In the genomic region with DNA sequence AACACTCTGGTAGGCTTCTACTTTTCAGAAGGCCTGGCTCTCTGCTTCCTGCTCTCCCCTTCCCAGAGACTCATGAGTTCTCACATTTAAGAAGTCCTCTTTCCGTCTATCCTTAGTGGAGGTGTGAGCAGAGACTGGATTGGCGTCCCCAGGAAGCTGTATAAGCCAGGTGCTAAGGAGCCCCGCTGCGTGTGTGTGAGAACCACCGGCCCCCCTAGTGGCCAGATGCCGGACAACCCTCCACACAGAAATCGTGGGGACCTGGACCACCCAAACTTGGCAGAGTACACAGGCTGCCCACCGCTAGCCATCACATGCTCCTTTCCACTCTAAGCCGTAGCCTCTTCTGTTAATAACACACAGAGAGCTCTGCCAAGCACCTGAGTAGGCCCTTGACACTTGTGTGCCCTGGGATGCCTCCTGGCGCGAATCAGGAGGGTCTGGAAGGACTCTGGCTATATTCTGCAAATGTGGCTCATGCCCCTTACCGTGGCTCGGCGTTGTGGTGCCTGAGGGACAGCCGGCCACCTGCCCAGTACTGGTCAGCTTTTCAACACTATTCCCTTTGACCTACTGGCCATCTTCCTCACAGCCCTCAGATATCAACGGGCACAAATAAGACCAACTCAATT, we compare ENCODE assay signal across 16 cellular contexts. TPM values are rescaled to one million over a fixed set of nuclear protein-coding genes. Genes with fewer than 3 reads are reported as not detected.
DNase-seq lines count a peak whose midpoint lies in the region; ATAC-seq, FAIRE-seq and TF ChIP-seq lines count a peak whose summit lies in the region.
"Had no signal": no experiment of that assay in that cellular context is flagged by ENCODE, and none has a peak within 500 bp of the region (broad histone marks: within the 10 kb centered on the region; RNA-seq: fewer than 3 reads in every experiment).

No MANE protein-coding gene starts in this region.

- H3K4me3 ChIP-seq in endothelial cell of umbilical vein (replicated peaks in 1 of 3; ENCODE audit: insufficient read depth in 1 of 3, low read depth in 1 of 3, low read length in 3 of 3) = no peak overlapping the region
- H3K4me3 ChIP-seq: testis had no signal

- no peaks in the 10 kb centered on the region for H3K79me2 ChIP-seq in endothelial cell of umbilical vein (ENCODE audit: control insufficient read depth, insufficient read depth, low read length)

- no peak overlapping the region for H3K4me2 ChIP-seq in endothelial cell of umbilical vein (ENCODE audit: insufficient read depth, low read length)

- dilution Hi-C loops in endothelial cell of umbilical vein (cut with MboI; ENCODE audit: extremely low pct_ligation_motif_present, low sequenced_read_pairs) = no loop called here

- peaks cover 22% of the 10 kb centered on the region for H3K4me1 Mint-ChIP-seq in activated CD4-positive, alpha-beta memory T cell treated with anti-CD3 and anti-CD28 coated beads, Interleukin-2, amount 10 ng/mL, durations not matched to agents 7 days and 5 days
- H3K4me1 Mint-ChIP-seq in activated CD4-positive, alpha-beta memory T cell treated with anti-CD3 and anti-CD28 coated beads for 36 hours (ENCODE audit: low read depth) = peaks cover 7% of the 10 kb centered on the region
- peaks cover 8% of the 10 kb centered on the region for H3K4me1 Mint-ChIP-seq in stimulated activated effector memory CD8-positive, alpha-beta T cell treated with anti-CD3 and anti-CD28 coated beads, Interleukin-12 subunit alpha, Interleukin-12 subunit beta, amount 100 ng/mL, for 72 hours
- H3K4me1 Mint-ChIP-seq in T-cell = peaks cover 0 to 13% (median 8%) of the 10 kb centered on the region in 3 donors
- H3K4me1 Mint-ChIP-seq: activated B cell treated with CpG ODN at 0.5 μM for 24 hours had no signal

- TF ChIP-seq CTCF in endothelial cell of umbilical vein (IDR thresholded peaks at IDR 0.05; ENCODE audit: extremely low read depth in 1 of 2, insufficient read depth in 1 of 2, low read depth in 1 of 2, low read length in 2 of 2) = peak; percentile 9 to 21

- no peak overlapping the region for H3K27ac ChIP-seq in endothelial cell of umbilical vein (ENCODE audit: insufficient read depth, low read depth, low read length)
- H3K27ac ChIP-seq: testis had no signal

- H3K27me3 Mint-ChIP-seq in activated CD4-positive, alpha-beta memory T cell treated with anti-CD3 and anti-CD28 coated beads, Interleukin-2, amount 10 ng/mL, durations not matched to agents 7 days and 5 days = no peaks in the 10 kb centered on the region
- no peaks in the 10 kb centered on the region for H3K27me3 Mint-ChIP-seq in activated CD4-positive, alpha-beta memory T cell treated with anti-CD3 and anti-CD28 coated beads for 36 hours
- H3K27me3 Mint-ChIP-seq in T-cell = no peaks in the 10 kb centered on the region
- H3K27me3 Mint-ChIP-seq: activated B cell treated with CpG ODN at 0.5 μM for 24 hours had no signal

- no peak for TF ChIP-seq POLR2A in endothelial cell of umbilical vein (IDR thresholded peaks at IDR 0.05; ENCODE audit: low read depth, low read length)

- H2AFZ ChIP-seq in endothelial cell of umbilical vein (ENCODE audit: low read depth, low read length) = no peak overlapping the region

- H3K9me3 ChIP-seq in endothelial cell of umbilical vein (replicated peaks; ENCODE audit: control insufficient read depth, insufficient read depth, low read length) = no peaks in the 10 kb centered on the region
- H3K9me3 ChIP-seq: testis had no signal

- no peaks in the 10 kb centered on the region for H3K9me1 ChIP-seq in endothelial cell of umbilical vein (replicated peaks; ENCODE audit: control insufficient read depth, extremely low read depth, insufficient read depth, low read length)

- intact Hi-C loops in activated CD4-positive, alpha-beta memory T cell treated with anti-CD3 and anti-CD28 coated beads for 36 hours (cut with micrococcal nuclease) = no loop called here
- intact Hi-C loops in endothelial cell of umbilical vein (cut with micrococcal nuclease) = no loop called here

- ATAC-seq in stimulated activated effector memory CD8-positive, alpha-beta T cell treated with anti-CD3 and anti-CD28 coated beads, Interleukin-12 subunit alpha, Interleukin-12 subunit beta, amount 100 ng/mL, for 72 hours = peak; percentile 8
- ATAC-seq in T-cell (replicated peaks in 1 of 4) = no peak
- ATAC-seq: left lobe of liver had no signal

- H3K36me3 Mint-ChIP-seq in activated CD4-positive, alpha-beta memory T cell treated with anti-CD3 and anti-CD28 coated beads, Interleukin-2, amount 10 ng/mL, durations not matched to agents 7 days and 5 days (ENCODE audit: low read depth) = peaks cover 7% of the 10 kb centered on the region
- H3K36me3 Mint-ChIP-seq in activated CD4-positive, alpha-beta memory T cell treated with anti-CD3 and anti-CD28 coated beads for 36 hours = no peaks in the 10 kb centered on the region
- peaks cover 22% of the 10 kb centered on the region for H3K36me3 Mint-ChIP-seq in stimulated activated effector memory CD8-positive, alpha-beta T cell treated with anti-CD3 and anti-CD28 coated beads, Interleukin-12 subunit alpha, Interleukin-12 subunit beta, amount 100 ng/mL, for 72 hours
- H3K36me3 Mint-ChIP-seq in T-cell = peaks cover 32% of the 10 kb centered on the region
- H3K36me3 Mint-ChIP-seq: activated naive CD4-positive, alpha-beta T cell treated with anti-CD3 and anti-CD28 coated beads, Interleukin-2, amount 50 U/mL, for 72 hours had no signal

- peak overlapping the region; percentile 87 for H3K27ac Mint-ChIP-seq in activated CD4-positive, alpha-beta memory T cell treated with anti-CD3 and anti-CD28 coated beads, Interleukin-2, amount 10 ng/mL, durations not matched to agents 7 days and 5 days
- no peak overlapping the region for H3K27ac Mint-ChIP-seq in activated CD4-positive, alpha-beta memory T cell treated with anti-CD3 and anti-CD28 coated beads for 36 hours
- H3K27ac Mint-ChIP-seq in stimulated activated effector memory CD8-positive, alpha-beta T cell treated with anti-CD3 and anti-CD28 coated beads, Interleukin-12 subunit alpha, Interleukin-12 subunit beta, amount 100 ng/mL, for 72 hours = no peak overlapping the region
- no peak overlapping the region for H3K27ac Mint-ChIP-seq in T-cell
- H3K27ac Mint-ChIP-seq: activated B cell treated with CpG ODN at 0.5 μM for 24 hours had no signal

- DNase-seq in activated CD4-positive, alpha-beta memory T cell treated with anti-CD3 and anti-CD28 coated beads, Interleukin-2, amount 10 ng/mL, durations not matched to agents 7 days and 5 days = no peak
- no peak for DNase-seq in activated CD4-positive, alpha-beta memory T cell treated with anti-CD3 and anti-CD28 coated beads for 36 hours
- DNase-seq in NAMALWA (ENCODE audit: low spot score) (peak; percentile 21), endothelial cell of umbilical vein (ENCODE audit: low read depth, low spot score) (no peak), AG20443 (ENCODE audit: low spot score) (no peak), T-cell (no peak)
- DNase-seq in stimulated activated effector memory CD8-positive, alpha-beta T cell treated with anti-CD3 and anti-CD28 coated beads, Interleukin-12 subunit alpha, Interleukin-12 subunit beta, amount 100 ng/mL, for 72 hours (ENCODE audit: low spot score in 2 of 2) = no peak
- DNase-seq in activated effector memory CD4-positive, alpha-beta T cell treated with anti-CD3 and anti-CD28 coated beads, Interleukin-2, amount 50 U/mL, for 16 hours = no peak
- DNase-seq: ACHN, activated B cell treated with CpG ODN at 0.5 μM for 24 hours, Kasumi-1, NCI-H2081 treated with DMSO at 0.1 percent for 48 hours, testis had no signal

- no peaks in the 10 kb centered on the region for H4K20me1 ChIP-seq in endothelial cell of umbilical vein (replicated peaks; ENCODE audit: control insufficient read depth, extremely low read depth, insufficient read depth, low read length)

- H3K4me3 Mint-ChIP-seq in activated CD4-positive, alpha-beta memory T cell treated with anti-CD3 and anti-CD28 coated beads, Interleukin-2, amount 10 ng/mL, durations not matched to agents 7 days and 5 days = no peak overlapping the region
- no peak overlapping the region for H3K4me3 Mint-ChIP-seq in activated CD4-positive, alpha-beta memory T cell treated with anti-CD3 and anti-CD28 coated beads for 36 hours
- no peak overlapping the region for H3K4me3 Mint-ChIP-seq in stimulated activated effector memory CD8-positive, alpha-beta T cell treated with anti-CD3 and anti-CD28 coated beads, Interleukin-12 subunit alpha, Interleukin-12 subunit beta, amount 100 ng/mL, for 72 hours
- H3K4me3 Mint-ChIP-seq in T-cell = no peak overlapping the region
- H3K4me3 Mint-ChIP-seq: activated B cell treated with CpG ODN at 0.5 μM for 24 hours had no signal

- H3K27me3 ChIP-seq in endothelial cell of umbilical vein (ENCODE audit: control insufficient read depth in 2 of 2, insufficient read depth in 2 of 2, low read length in 2 of 2) = no peaks in the 10 kb centered on the region
- H3K27me3 ChIP-seq: testis had no signal

- CTCF ChIA-PET in activated CD4-positive, alpha-beta memory T cell treated with anti-CD3 and anti-CD28 coated beads, Interleukin-2, amount 10 ng/mL, durations not matched to agents 7 days and 5 days (lab: Charles Lee) = interaction anchor here (0.8 to 4.3 kb wide), 2 partner anchors 14 to 101 kb away, joined by 3 to 20 read pairs; partner anchors contain the start of genes CYB5D2 and ZZEF1
- CTCF ChIA-PET in activated CD4-positive, alpha-beta memory T cell treated with anti-CD3 and anti-CD28 coated beads for 36 hours (lab: Charles Lee) = interaction anchor here (0.7 to 2.7 kb wide), 3 partner anchors 9 to 24 kb away, joined by 3 to 8 read pairs (median 3); no protein-coding TSS in a partner anchor
- CTCF ChIA-PET in endothelial cell of umbilical vein (lab: Charles Lee) (interaction anchor here (1.2 to 1.8 kb wide), 2 partner anchors 8 to 14 kb away, joined by 4 to 6 read pairs; partner anchors contain the start of genes CYB5D2 and ZZEF1), T-cell (lab: Charles Lee) (no interaction called here)

- no peaks in the 10 kb centered on the region for H3K36me3 ChIP-seq in endothelial cell of umbilical vein (ENCODE audit: control insufficient read depth in 2 of 2, extremely low read depth in 1 of 2, insufficient read depth in 2 of 2, low read length in 2 of 2)

- H3K4me1 ChIP-seq in endothelial cell of umbilical vein (ENCODE audit: control insufficient read depth, extremely low read depth, insufficient read depth, low read length) = peaks cover 4% of the 10 kb centered on the region

- POLR2A ChIA-PET in activated CD4-positive, alpha-beta memory T cell treated with anti-CD3 and anti-CD28 coated beads, Interleukin-2, amount 10 ng/mL, durations not matched to agents 7 days and 5 days (lab: Charles Lee) = interaction anchor here (1.0 to 12.7 kb wide), 5 partner anchors 10 to 311 kb away, joined by 3 to 178 read pairs (median 5); partner anchors contain the start of genes CYB5D2, NCBP3 and ZZEF1
- POLR2A ChIA-PET in activated CD4-positive, alpha-beta memory T cell treated with anti-CD3 and anti-CD28 coated beads for 36 hours (lab: Charles Lee) = interaction anchor here (3.9 kb wide), 1 partner anchor 13 kb away, joined by 24 read pairs; the partner anchor contains the start of genes CYB5D2 and ZZEF1
- POLR2A ChIA-PET in endothelial cell of umbilical vein (lab: Charles Lee) (interaction anchor here (1.8 kb wide), 1 partner anchor 14 kb away, joined by 4 read pairs; the partner anchor contains the start of genes CYB5D2 and ZZEF1), T-cell (lab: Charles Lee) (interaction anchor here in 1 of 2 donors (0.6 kb wide), 1 partner anchor 929 kb away, joined by 3 read pairs; no protein-coding TSS in a partner anchor)

- no peaks in the 10 kb centered on the region for H3K9me3 Mint-ChIP-seq in activated CD4-positive, alpha-beta memory T cell treated with anti-CD3 and anti-CD28 coated beads, Interleukin-2, amount 10 ng/mL, durations not matched to agents 7 days and 5 days
- H3K9me3 Mint-ChIP-seq in activated CD4-positive, alpha-beta memory T cell treated with anti-CD3 and anti-CD28 coated beads for 36 hours = no peaks in the 10 kb centered on the region
- no peaks in the 10 kb centered on the region for H3K9me3 Mint-ChIP-seq in stimulated activated effector memory CD8-positive, alpha-beta T cell treated with anti-CD3 and anti-CD28 coated beads, Interleukin-12 subunit alpha, Interleukin-12 subunit beta, amount 100 ng/mL, for 72 hours
- H3K9me3 Mint-ChIP-seq in T-cell = no peaks in the 10 kb centered on the region
- H3K9me3 Mint-ChIP-seq: activated B cell treated with CpG ODN at 0.5 μM for 24 hours; activated naive CD4-positive, alpha-beta T cell treated with anti-CD3 and anti-CD28 coated beads, Interleukin-2, amount 50 U/mL, for 72 hours had no signal

- no TSS peak for BruUV-seq in endothelial cell of umbilical vein (replicated peaks; lab: Mats Ljungman, UMichigan)

- H3K9ac ChIP-seq in endothelial cell of umbilical vein (replicated peaks; ENCODE audit: extremely low read depth, insufficient read depth, low read length) = no peak overlapping the region

- no peak for FAIRE-seq in endothelial cell of umbilical vein (lab: Jason Lieb, UNC)
- FAIRE-seq: GM12892 had no signal

RNA-seq across cellular contexts. Expression of gene CYB5D2, which starts 13.9 kb away (rescaled TPM):
- 1 to 10 TPM; 7.9 to 8.6 TPM for total RNA-seq in activated CD4-positive, alpha-beta memory T cell treated with anti-CD3 and anti-CD28 coated beads, Interleukin-2, amount 10 ng/mL, durations not matched to agents 7 days and 5 days
- 1 to 10 TPM; 6.5 to 7.1 TPM for total RNA-seq in activated CD4-positive, alpha-beta memory T cell treated with anti-CD3 and anti-CD28 coated beads for 36 hours
- total RNA-seq in endothelial cell of umbilical vein (12.6 and 13.3 TPM in 2 replicates), T-cell (10 to 100 TPM in 3 of 5 donors, 1 to 10 TPM in 2; 6.8 to 16.3 (median 10.1) TPM)
- polyA plus RNA-seq in endothelial cell of umbilical vein = 28.4 and 30.2 TPM in 2 replicates
- polyA plus RNA-seq in endothelial cell of umbilical vein (2011; cell fraction: cytosol; rRNA removed) = 19.5 and 26.0 TPM in 2 replicates
- polyA plus RNA-seq in endothelial cell of umbilical vein (2011; cell fraction: nucleus; rRNA removed) = 12.9 and 13.6 TPM in 2 replicates
- 15.4 and 21.3 TPM in 2 replicates for polyA plus RNA-seq in endothelial cell of umbilical vein (2012)
- 16.7 and 29.4 TPM in 2 replicates for polyA minus RNA-seq in endothelial cell of umbilical vein
- polyA minus RNA-seq in endothelial cell of umbilical vein (2011; cell fraction: cytosol; rRNA and poly(A)+ RNA removed) = 15.8 TPM
- polyA minus RNA-seq in endothelial cell of umbilical vein (2011; cell fraction: nucleus; rRNA and poly(A)+ RNA removed) = 3.1 and 5.9 TPM in 2 replicates

RNA-seq across cellular contexts. Expression of gene ZZEF1, which starts 14.0 kb away (rescaled TPM):
- 10 to 100 TPM; 52.1 to 54.9 TPM for total RNA-seq in activated CD4-positive, alpha-beta memory T cell treated with anti-CD3 and anti-CD28 coated beads, Interleukin-2, amount 10 ng/mL, durations not matched to agents 7 days and 5 days
- total RNA-seq in activated CD4-positive, alpha-beta memory T cell treated with anti-CD3 and anti-CD28 coated beads for 36 hours = 10 to 100 TPM; 31.5 to 33.4 TPM
- total RNA-seq in endothelial cell of umbilical vein (42.5 and 52.1 TPM in 2 replicates), T-cell (100 to 1,000 TPM in 1 of 5 donors, 10 to 100 TPM in 4; 84.4 to 107 (median 89.6) TPM)
- 15.7 and 20.7 TPM in 2 replicates for polyA plus RNA-seq in endothelial cell of umbilical vein
- polyA plus RNA-seq in endothelial cell of umbilical vein (2011; cell fraction: cytosol; rRNA removed) = 13.4 and 14.6 TPM in 2 replicates
- polyA plus RNA-seq in endothelial cell of umbilical vein (2011; cell fraction: nucleus; rRNA removed) = 78.3 and 81.2 TPM in 2 replicates
- polyA plus RNA-seq in endothelial cell of umbilical vein (2012) = 28.0 and 29.1 TPM in 2 replicates
- 106 and 121 TPM in 2 replicates for polyA minus RNA-seq in endothelial cell of umbilical vein
- polyA minus RNA-seq in endothelial cell of umbilical vein (2011; cell fraction: cytosol; rRNA and poly(A)+ RNA removed) = 19.0 TPM
- polyA minus RNA-seq in endothelial cell of umbilical vein (2011; cell fraction: nucleus; rRNA and poly(A)+ RNA removed) = 130 and 169 TPM in 2 replicates

Comparison
In these comparisons a context has a peak if more than half of its experiments do, and no peak if none do; other contexts are left out.
1. CTCF ChIA-PET loops: an anchor here in activated CD4-positive, alpha-beta memory T cell treated with anti-CD3 and anti-CD28 coated beads, Interleukin-2, amount 10 ng/mL, durations not matched to agents 7 days and 5 days (0.8 to 4.3 kb wide), activated CD4-positive, alpha-beta memory T cell treated with anti-CD3 and anti-CD28 coated beads for 36 hours (0.7 to 2.7 kb wide) and endothelial cell of umbilical vein (1.2 to 1.8 kb wide); none called in T-cell.